ENCODE assay signal across 8 cellular contexts in the genomic region with DNA sequence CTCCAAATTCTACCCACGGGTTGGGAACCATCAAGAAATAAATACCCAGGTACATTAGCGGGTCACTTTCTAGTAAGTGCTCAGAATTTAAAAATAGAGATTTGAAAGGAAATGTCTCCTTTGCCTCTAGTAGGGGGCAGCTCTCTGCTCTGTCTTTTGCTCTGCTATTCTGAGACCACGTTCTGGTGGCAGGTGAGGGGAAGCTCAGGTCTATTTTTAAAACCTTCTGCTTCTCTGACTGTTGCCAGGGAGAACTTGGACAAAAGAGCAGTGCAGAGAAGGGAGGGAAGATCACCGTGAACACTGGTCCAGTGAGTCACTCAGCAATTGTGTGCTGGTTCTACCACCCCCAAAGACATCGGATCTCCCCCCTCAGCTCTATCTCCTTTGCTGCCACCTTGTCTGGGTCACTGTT.
DNase-seq lines count a peak whose midpoint lies in the region; ATAC-seq and TF ChIP-seq lines count a peak whose summit lies in the region.

No MANE protein-coding gene starts in this region.

- TF ChIP-seq CTCF in thyroid gland (IDR thresholded peaks at IDR 0.05) (no peak), body of pancreas (IDR thresholded peaks at IDR 0.05) (no peak)

- H3K4me1 Mint-ChIP-seq in T-helper 17 cell: peaks cover 3% of the 10 kb centered on the region

- TF ChIP-seq POLR2A in thyroid gland (IDR thresholded peaks at IDR 0.05) (no peak), body of pancreas (IDR thresholded peaks at IDR 0.05) (no peak)

- peak; percentile 43 for ATAC-seq in HG02885 (IDR thresholded peaks at IDR 0.05; ENCODE audit: poor library complexity, unreplicated experiment)
- ATAC-seq in T-helper 17 cell: no peak
- no peak for ATAC-seq in HG03571 (IDR thresholded peaks at IDR 0.05; ENCODE audit: unreplicated experiment)
- no peak for ATAC-seq in body of pancreas

- H3K4me3 ChIP-seq in skeletal muscle tissue (ENCODE audit: low read length in 3 of 3): peak overlapping the region in 1 of 3 donors; percentile 14
- H3K4me3 ChIP-seq in thyroid gland (replicated peaks in 1 of 3): no peak overlapping the region
- H3K4me3 ChIP-seq in body of pancreas: no peak overlapping the region

- no peaks in the 10 kb centered on the region for H3K27me3 ChIP-seq in skeletal muscle tissue (ENCODE audit: control insufficient read depth in 3 of 3, insufficient read depth in 3 of 3, low read length in 3 of 3)
- no peaks in the 10 kb centered on the region for H3K27me3 ChIP-seq in thyroid gland
- no peaks in the 10 kb centered on the region for H3K27me3 ChIP-seq in body of pancreas

- H3K9ac ChIP-seq in skeletal muscle tissue (ENCODE audit: low read depth in 1 of 3, low read length in 3 of 3): peak overlapping the region in 1 of 3 donors; percentile 47

- intact Hi-C loops in thyroid gland (cut with DNase I) (no loop called here), body of pancreas (cut with DNase I) (no loop called here)

- WGBS in thyroid gland, 2 donors: 35 to 53% methylated on average over 5 of the region's 5 CpGs
- WGBS in body of pancreas, 2 donors: 45 to 54% methylated on average over 5 of the region's 5 CpGs

- H3K4me1 ChIP-seq in skeletal muscle tissue (ENCODE audit: control insufficient read depth in 3 of 3, insufficient read depth in 3 of 3, low read length in 3 of 3): peaks cover 19 to 28% (median 26%) of the 10 kb centered on the region in 3 donors
- H3K4me1 ChIP-seq in thyroid gland: no peaks in the 10 kb centered on the region
- no peaks in the 10 kb centered on the region for H3K4me1 ChIP-seq in body of pancreas

- no peaks in the 10 kb centered on the region for H3K36me3 Mint-ChIP-seq in T-helper 17 cell (ENCODE audit: low read depth)

- H3K9me3 ChIP-seq in T-helper 17 cell (ENCODE audit: control insufficient read depth, low read length, poor library complexity, severe bottlenecking) (no peaks in the 10 kb centered on the region), skeletal muscle tissue (ENCODE audit: control insufficient read depth in 3 of 3, low read length in 3 of 3) (no peaks in the 10 kb centered on the region), thyroid gland (no peaks in the 10 kb centered on the region), body of pancreas (no peaks in the 10 kb centered on the region)

- peak overlapping the region; percentile 39 for H3K27ac ChIP-seq in skeletal muscle tissue (ENCODE audit: low read depth, low read length)
- H3K27ac ChIP-seq in thyroid gland: no peak overlapping the region
- no peak overlapping the region for H3K27ac ChIP-seq in body of pancreas

- peak overlapping the region; percentile 8 for H3K27ac Mint-ChIP-seq in T-helper 17 cell

- H3K36me3 ChIP-seq in skeletal muscle tissue (ENCODE audit: control insufficient read depth in 3 of 3, insufficient read depth in 3 of 3, low read length in 3 of 3) (no peaks in the 10 kb centered on the region), thyroid gland (no peaks in the 10 kb centered on the region), body of pancreas (replicated peaks in 1 of 2; ENCODE audit: insufficient read depth in 1 of 2, low read depth in 2 of 2) (no peaks in the 10 kb centered on the region)

- peak; percentile 13 for DNase-seq in NCI-H2227 treated with DMSO at 0.1 percent for 48 hours (lab: John Stamatoyannopoulos, UW)
- no peak for DNase-seq in NCI-H2227 (lab: John Stamatoyannopoulos, UW; ENCODE audit: unreplicated experiment)
- no peak for DNase-seq in T-helper 17 cell
- no peak for DNase-seq in thyroid gland
- no peak for DNase-seq in body of pancreas

- no peak overlapping the region for H3K4me3 Mint-ChIP-seq in T-helper 17 cell

- peaks cover 51% of the 10 kb centered on the region for H3K27me3 Mint-ChIP-seq in T-helper 17 cell
